Comparison of ENCODE assay signal across 23 cellular contexts in the genomic region with DNA sequence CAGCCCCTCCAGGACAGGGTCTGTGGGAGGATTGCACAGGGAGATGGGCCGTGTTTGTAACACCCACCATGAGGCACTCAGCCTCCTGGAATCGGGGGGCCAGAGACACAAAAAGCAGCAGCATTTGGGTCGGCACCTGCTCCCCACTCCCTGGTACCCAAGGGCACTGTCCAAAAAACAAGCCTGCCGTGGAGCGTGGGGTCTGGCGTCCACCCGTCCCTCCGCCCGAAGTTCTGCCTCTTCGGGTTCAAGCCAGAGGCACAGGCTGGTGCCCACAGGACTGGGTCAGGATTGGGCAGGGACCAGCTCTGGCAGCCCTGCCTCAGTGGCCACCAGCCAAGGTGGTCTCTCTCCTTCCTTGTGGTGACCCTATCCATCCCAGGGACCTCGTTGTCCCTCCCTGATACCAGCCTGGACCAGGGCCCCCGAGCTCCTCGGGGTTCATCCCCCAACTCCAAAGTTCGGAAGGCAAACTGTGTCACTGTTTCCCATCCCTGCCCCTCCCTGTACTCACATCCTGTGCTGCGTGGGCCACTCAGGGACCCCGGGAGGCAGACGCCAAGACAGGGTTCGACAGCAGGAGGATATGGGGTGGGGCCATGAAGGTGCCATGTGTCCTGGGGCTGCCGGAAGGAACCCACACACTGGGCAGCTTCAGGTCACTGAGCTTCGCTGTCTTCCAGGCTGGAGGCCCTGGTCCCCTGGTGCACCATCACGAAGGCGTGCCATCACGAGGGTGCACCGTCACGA.
DNase-seq lines count a peak whose midpoint lies in the region; ATAC-seq, FAIRE-seq and TF ChIP-seq lines count a peak whose summit lies in the region.
"Had no signal": no experiment of that assay in that cellular context is flagged by ENCODE, and none has a peak within 500 bp of the region (broad histone marks: within the 10 kb centered on the region; RNA-seq: fewer than 3 reads in every experiment).

No MANE protein-coding gene starts in this region.

- H3K9me3 ChIP-seq in kidney (ENCODE audit: control insufficient read depth in 1 of 2, low read length in 2 of 2) (peaks cover 0 to 9% of the 10 kb centered on the region in 2 donors), pancreas (no peaks in the 10 kb centered on the region)
- H3K9me3 ChIP-seq: A549, BE2C had no signal

- intact Hi-C loops in left ventricle myocardium superior (cut with micrococcal nuclease) (no loop called here), Right ventricle myocardium inferior (cut with DNase I) (no loop called here), kidney (cut with DNase I) (no loop called here), posterior vena cava (cut with DNase I) (no loop called here), pancreas (cut with DNase I) (no loop called here)
- intact Hi-C loops in activated CD8-positive, alpha-beta T cell treated with anti-CD3 and anti-CD28 coated beads for 36 hours (cut with micrococcal nuclease) = no loop called here

- H3K36me3 Mint-ChIP-seq in activated CD8-positive, alpha-beta T cell treated with anti-CD3 and anti-CD28 coated beads for 36 hours (ENCODE audit: low read depth) = no peaks in the 10 kb centered on the region
- H3K36me3 Mint-ChIP-seq: CD4-positive, alpha-beta memory T cell had no signal

- H3K27me3 ChIP-seq in pancreas = no peaks in the 10 kb centered on the region
- H3K27me3 ChIP-seq: BE2C; BLaER1 treated with 17β-estradiol and CSF1 and Interleukin-3, amounts not matched to agents 10 nM and 100 nM had no signal

- H3K4me3 ChIP-seq in kidney (ENCODE audit: low read length in 2 of 2) (no peak overlapping the region), pancreas (no peak overlapping the region)
- H3K4me3 ChIP-seq: A549; BLaER1 treated with 17β-estradiol and CSF1 and Interleukin-3, amounts not matched to agents 10 nM and 100 nM; GM23248 had no signal

- CTCF ChIA-PET in activated CD8-positive, alpha-beta T cell treated with anti-CD3 and anti-CD28 coated beads for 36 hours (lab: Charles Lee) = no interaction called here

- H3K36me3 ChIP-seq in kidney (ENCODE audit: control insufficient read depth in 1 of 2, insufficient read depth in 2 of 2, low read length in 2 of 2) = no peaks in the 10 kb centered on the region
- no peaks in the 10 kb centered on the region for H3K36me3 ChIP-seq in pancreas
- H3K36me3 ChIP-seq: BE2C; BLaER1 treated with 17β-estradiol and CSF1 and Interleukin-3, amounts not matched to agents 10 nM and 100 nM had no signal

- no peaks in the 10 kb centered on the region for H3K4me1 Mint-ChIP-seq in activated CD8-positive, alpha-beta T cell treated with anti-CD3 and anti-CD28 coated beads for 36 hours (ENCODE audit: low read depth)
- H3K4me1 Mint-ChIP-seq: CD4-positive, alpha-beta memory T cell had no signal

- FAIRE-seq in kidney (lab: Jason Lieb, UNC) = no peak
- FAIRE-seq in pancreas (lab: Jason Lieb, UNC) = no peak
- FAIRE-seq: A549, G401.6, GM12892, GM19239, H1 had no signal

- peaks cover 0 to 2% of the 10 kb centered on the region in 2 donors for H3K4me1 ChIP-seq in kidney (ENCODE audit: control insufficient read depth in 1 of 2, insufficient read depth in 1 of 2, low read depth in 1 of 2, low read length in 2 of 2)
- no peaks in the 10 kb centered on the region for H3K4me1 ChIP-seq in pancreas
- H3K4me1 ChIP-seq: BE2C had no signal

- H3K27ac ChIP-seq in kidney (ENCODE audit: low read depth in 2 of 2, low read length in 2 of 2) = no peak overlapping the region
- H3K27ac ChIP-seq in pancreas = no peak overlapping the region
- H3K27ac ChIP-seq: A549; BLaER1 treated with 17β-estradiol and CSF1 and Interleukin-3, amounts not matched to agents 10 nM and 100 nM; GM23248 had no signal

- DNase-seq in left ventricle myocardium superior = peak; percentile 15
- DNase-seq in Right ventricle myocardium inferior (ENCODE audit: missing footprints) = no peak
- DNase-seq in kidney = peak; percentile 63
- DNase-seq in posterior vena cava (ENCODE audit: low spot score) = peak; percentile 64
- DNase-seq in pancreas = no peak
- DNase-seq in activated CD8-positive, alpha-beta T cell treated with anti-CD3 and anti-CD28 coated beads for 36 hours = no peak
- DNase-seq in NCI-H446 (lab: John Stamatoyannopoulos, UW) = no peak
- DNase-seq: 8988T; ACHN; AML-193; BE2C; Calu3; CD4-positive, alpha-beta memory T cell; COR-L47; DND-41; GM23248; HCEC 1CT had no signal

- no peak overlapping the region for H3K4me3 Mint-ChIP-seq in activated CD8-positive, alpha-beta T cell treated with anti-CD3 and anti-CD28 coated beads for 36 hours
- H3K4me3 Mint-ChIP-seq: CD4-positive, alpha-beta memory T cell had no signal

- no peak overlapping the region for H3K27ac Mint-ChIP-seq in activated CD8-positive, alpha-beta T cell treated with anti-CD3 and anti-CD28 coated beads for 36 hours

- ATAC-seq in left ventricle myocardium superior = no peak
- ATAC-seq in Right ventricle myocardium inferior = no peak
- ATAC-seq in pancreas = no peak
- ATAC-seq in activated CD8-positive, alpha-beta T cell treated with anti-CD3 and anti-CD28 coated beads for 36 hours = no peak
- ATAC-seq: A549 had no signal

- POLR2A ChIA-PET in activated CD8-positive, alpha-beta T cell treated with anti-CD3 and anti-CD28 coated beads for 36 hours (lab: Charles Lee) = no interaction called here

- H3K9me3 Mint-ChIP-seq in activated CD8-positive, alpha-beta T cell treated with anti-CD3 and anti-CD28 coated beads for 36 hours = no peaks in the 10 kb centered on the region

- TF ChIP-seq CTCF in kidney (IDR thresholded peaks at IDR 0.05; ENCODE audit: borderline replicate concordance, extremely low read depth, insufficient read depth) = no peak
- TF ChIP-seq CTCF in pancreas (IDR thresholded peaks at IDR 0.05) = no peak
- TF ChIP-seq CTCF in activated CD8-positive, alpha-beta T cell treated with anti-CD3 and anti-CD28 coated beads for 36 hours (IDR thresholded peaks at IDR 0.05) = no peak

- no peaks in the 10 kb centered on the region for H3K27me3 Mint-ChIP-seq in activated CD8-positive, alpha-beta T cell treated with anti-CD3 and anti-CD28 coated beads for 36 hours

- H3K9ac ChIP-seq in kidney (ENCODE audit: low read length in 2 of 2) = no peak overlapping the region
- H3K9ac ChIP-seq: BLaER1 treated with 17β-estradiol and CSF1 and Interleukin-3, amounts not matched to agents 10 nM and 100 nM; GM23248 had no signal

- WGBS in pancreas, 2 donors = 68 to 80% methylated on average over 22 to 25 of the region's 25 CpGs

Comparison
In these comparisons a context has a peak if more than half of its experiments do, and no peak if none do; other contexts are left out.
1. DNase-seq: peak in left ventricle myocardium superior (single experiment), kidney (single experiment) and posterior vena cava (single experiment); none in Right ventricle myocardium inferior (single experiment), pancreas (0 of 6), activated CD8-positive, alpha-beta T cell treated with anti-CD3 and anti-CD28 coated beads for 36 hours (single experiment) and NCI-H446 (0 of 2).